Comparison of ENCODE assay signal across 19 cellular contexts in genomic region chr4:151143162-151143561, GRCh38.
"Had no signal": no experiment of that assay in that cellular context is flagged by ENCODE, and none has a peak within 500 bp of the region (broad histone marks: within the 10 kb centered on the region; RNA-seq: fewer than 3 reads in every experiment).

No MANE protein-coding gene starts in this region.

- H3K9me3 ChIP-seq: heart left ventricle, prostate gland, right atrium auricular region had no signal

- H3K27ac ChIP-seq: epithelial cell of prostate, heart left ventricle, prostate gland, right atrium auricular region, WERI-Rb-1 had no signal

- H3K4me1 ChIP-seq: prostate gland, right atrium auricular region had no signal

- DNase-seq: activated CD4-positive, alpha-beta T cell treated with anti-CD3 and anti-CD28 coated beads for 1 hour; activated CD4-positive, alpha-beta T cell treated with anti-CD3 and anti-CD28 coated beads, Interleukin-2, amount 50 U/mL, for 48 hours; activated gamma-delta T cell treated with Interleukin-2 at 50 U/mL for 16 hours; amniotic stem cell; caudate nucleus; heart left ventricle; kidney; midbrain; stimulated activated CD4-positive, alpha-beta T cell treated with anti-CD3 and anti-CD28 coated beads, Interleukin-2, amount 100 ng/mL, for 24 hours; stimulated activated naive CD8-positive, alpha-beta T cell treated with anti-CD3 and anti-CD28 coated beads, Interleukin-15, amount 100 ng/mL, for 72 hours; T-helper 2 cell; trophoblast cell; WERI-Rb-1 had no signal

- H3K9me3 Mint-ChIP-seq: neural crest cell; stimulated activated naive CD8-positive, alpha-beta T cell treated with anti-CD3 and anti-CD28 coated beads, Interleukin-15, amount 100 ng/mL, for 72 hours had no signal

- H3K36me3 ChIP-seq: prostate gland had no signal

- ATAC-seq: heart left ventricle; stimulated activated naive CD8-positive, alpha-beta T cell treated with anti-CD3 and anti-CD28 coated beads, Interleukin-15, amount 100 ng/mL, for 72 hours had no signal

- H3K27me3 Mint-ChIP-seq: activated naive CD8-positive, alpha-beta T cell had no signal

- H3K4me1 Mint-ChIP-seq: neural crest cell; stimulated activated naive CD8-positive, alpha-beta T cell treated with anti-CD3 and anti-CD28 coated beads, Interleukin-15, amount 100 ng/mL, for 72 hours had no signal

- H3K27ac Mint-ChIP-seq: activated naive CD8-positive, alpha-beta T cell; stimulated activated naive CD8-positive, alpha-beta T cell treated with anti-CD3 and anti-CD28 coated beads, Interleukin-15, amount 100 ng/mL, for 72 hours had no signal

- H3K4me3 Mint-ChIP-seq: activated naive CD8-positive, alpha-beta T cell; neural crest cell; stimulated activated naive CD8-positive, alpha-beta T cell treated with anti-CD3 and anti-CD28 coated beads, Interleukin-15, amount 100 ng/mL, for 72 hours had no signal

- H3K27me3 ChIP-seq: heart left ventricle, right atrium auricular region had no signal

- H3K4me3 ChIP-seq: heart left ventricle, lung, prostate gland, right atrium auricular region had no signal
